12 cellular contexts compared by ENCODE assay signal in genomic region chr10:31757374-31757773, GRCh38.
A peak's percentile ranks its signal among the peaks of the same experiment; 100 is the strongest.
DNase-seq lines count a peak whose midpoint lies in the region; ATAC-seq and TF ChIP-seq lines count a peak whose summit lies in the region.
"Had no signal": no experiment of that assay in that cellular context is flagged by ENCODE, and none has a peak within 500 bp of the region (broad histone marks: within the 10 kb centered on the region; RNA-seq: fewer than 3 reads in every experiment).

No MANE protein-coding gene starts in this region.

- TF ChIP-seq CTCF in Panc1 (IDR thresholded peaks at IDR 0.05) (no peak), hepatocyte (IDR thresholded peaks at IDR 0.05; ENCODE audit: poor library complexity) (no peak)

- H2AFZ ChIP-seq in hepatocyte = no peak overlapping the region

- POLR2A ChIA-PET in Panc1 (lab: Charles Lee) = no interaction called here

- no peak overlapping the region for H3K9ac ChIP-seq in stomach smooth muscle (ENCODE audit: low read length in 2 of 2)

- no peaks in the 10 kb centered on the region for H3K79me2 ChIP-seq in hepatocyte

- H3K4me2 ChIP-seq in hepatocyte = no peak overlapping the region

- intact Hi-C loops in Panc1 (cut with micrococcal nuclease; ENCODE audit: unreplicated experiment) = no loop called here

- no peak for ATAC-seq in Panc1
- no peak for ATAC-seq in left lobe of liver
- ATAC-seq: left lung had no signal

- H3K9me3 ChIP-seq in Panc1 (ENCODE audit: control insufficient read depth, insufficient read depth, low read depth, low read length) (no peaks in the 10 kb centered on the region), hepatocyte (ENCODE audit: low read depth) (no peaks in the 10 kb centered on the region), stomach smooth muscle (ENCODE audit: control insufficient read depth in 2 of 2, low read length in 2 of 2) (no peaks in the 10 kb centered on the region)
- H3K9me3 ChIP-seq: left lung had no signal

- no peaks in the 10 kb centered on the region for H3K9me2 ChIP-seq in hepatocyte (replicated peaks; ENCODE audit: insufficient read depth)

- peak overlapping the region; percentile 93 for H3K27ac ChIP-seq in Panc1 (ENCODE audit: low read length)
- peak overlapping the region; percentile 96 for H3K27ac ChIP-seq in hepatocyte
- H3K27ac ChIP-seq in stomach smooth muscle (ENCODE audit: low read length) = peak overlapping the region; percentile 74

- BruUV-seq in Panc1 (replicated peaks; lab: Mats Ljungman, UMichigan) = no TSS peak

- H4K20me1 ChIP-seq in hepatocyte (ENCODE audit: insufficient read depth, poor library complexity, severe bottlenecking) = no peaks in the 10 kb centered on the region

- H3K36me3 ChIP-seq in Panc1 (ENCODE audit: control insufficient read depth, insufficient read depth, low read length) = no peaks in the 10 kb centered on the region
- H3K36me3 ChIP-seq in hepatocyte (replicated peaks; ENCODE audit: insufficient read depth, low read depth) = no peaks in the 10 kb centered on the region
- no peaks in the 10 kb centered on the region for H3K36me3 ChIP-seq in stomach smooth muscle (ENCODE audit: control insufficient read depth in 2 of 2, insufficient read depth in 2 of 2, low read length in 2 of 2)
- H3K36me3 ChIP-seq: left lung had no signal

- H3K4me1 ChIP-seq in Panc1 (ENCODE audit: control insufficient read depth, insufficient read depth, low read length) (peaks cover 51% of the 10 kb centered on the region), hepatocyte (ENCODE audit: insufficient read depth) (peaks cover 11% of the 10 kb centered on the region), stomach smooth muscle (ENCODE audit: control insufficient read depth, insufficient read depth, low read length) (peaks cover 28% of the 10 kb centered on the region)

- WGBS in hepatocyte (ENCODE audit: low lambda C conversion rate, missing lambda C conversion rate) = 72% methylated on average over 9 of the region's 9 CpGs

- CTCF ChIA-PET in Panc1 (lab: Charles Lee) = no interaction called here

- H3K27me3 ChIP-seq in Panc1 (ENCODE audit: control insufficient read depth, insufficient read depth, low read length) (no peaks in the 10 kb centered on the region), hepatocyte (no peaks in the 10 kb centered on the region), stomach smooth muscle (ENCODE audit: control insufficient read depth in 1 of 2, insufficient read depth in 2 of 2, low read length in 2 of 2) (no peaks in the 10 kb centered on the region)
- H3K27me3 ChIP-seq: left lung had no signal

- in situ Hi-C loops in Panc1 (cut with HindIII; ENCODE audit: low pct_unique_long_range_greater_than_20kb, low sequenced_read_pairs) = no loop called here

- DNase-seq in NCI-H2107 (lab: John Stamatoyannopoulos, UW) = peak; percentile 14
- DNase-seq in NCI-H2107 treated with DMSO at 0.1 percent for 48 hours (lab: John Stamatoyannopoulos, UW; ENCODE audit: unreplicated experiment) = no peak
- no peak for DNase-seq in Panc1 (ENCODE audit: low read depth, low spot score)
- peak; percentile 29 for DNase-seq in hepatocyte (ENCODE audit: low spot score)
- no peak for DNase-seq in left lobe of liver (ENCODE audit: low spot score)
- DNase-seq in AG20443 (ENCODE audit: low spot score) = no peak
- no peak for DNase-seq in kidney tubule cell (ENCODE audit: low spot score)
- DNase-seq: activated naive CD8-positive, alpha-beta T cell treated with anti-CD3 and anti-CD28 coated beads, Interleukin-2, amount 10 ng/mL, durations not matched to agents 7 days and 5 days; erythroblast; GF-D8; left lung had no signal

- H3K4me3 ChIP-seq in Panc1 (ENCODE audit: low read depth in 2 of 2, low read length in 2 of 2) = no peak overlapping the region
- H3K4me3 ChIP-seq in hepatocyte = no peak overlapping the region
- H3K4me3 ChIP-seq in stomach smooth muscle (ENCODE audit: low read length in 2 of 2) = peak overlapping the region in 1 of 2 donors; percentile 44
- H3K4me3 ChIP-seq: left lung had no signal

Comparison
In these comparisons a context has a peak if more than half of its experiments do, and no peak if none do; other contexts are left out.
1. DNase-seq: peak in NCI-H2107 (single experiment) and hepatocyte (single experiment); none in NCI-H2107 treated with DMSO at 0.1 percent for 48 hours (single experiment), Panc1 (single experiment), left lobe of liver (single experiment), AG20443 (single experiment) and kidney tubule cell (single experiment).
2. Peak in every context shown above with its lines, with median percentiles within 50 percentile points of each other: H3K27ac ChIP-seq.